ENCODE assay signal across 1 cellular context in the genomic region with DNA sequence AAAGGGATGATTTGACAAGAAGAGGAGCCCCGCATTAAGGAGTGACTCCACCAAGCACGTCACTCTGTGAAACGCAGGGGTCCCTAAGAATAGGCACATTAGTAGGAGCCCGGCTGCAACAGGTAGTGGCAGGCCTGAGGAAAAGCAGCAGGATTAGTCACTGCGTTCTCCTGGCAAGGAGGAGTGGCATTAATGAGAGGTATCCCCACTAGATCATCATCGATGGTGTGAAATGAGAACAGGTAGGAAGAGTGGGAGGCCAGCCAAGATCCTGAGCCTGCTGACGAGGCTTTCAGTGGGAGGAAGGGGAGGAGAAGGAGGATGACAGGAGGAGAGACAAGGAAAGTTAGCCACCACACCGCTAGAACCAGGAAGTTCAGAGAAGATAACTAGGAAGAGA.
TF ChIP-seq lines count a peak whose summit lies in the region.

No MANE protein-coding gene starts in this region.

TF ChIP-seq in HepG2, 621 proteins besides CTCF, POLR2A, EP300 and RAD21:
- TF ChIP-seq, protein P1, sequence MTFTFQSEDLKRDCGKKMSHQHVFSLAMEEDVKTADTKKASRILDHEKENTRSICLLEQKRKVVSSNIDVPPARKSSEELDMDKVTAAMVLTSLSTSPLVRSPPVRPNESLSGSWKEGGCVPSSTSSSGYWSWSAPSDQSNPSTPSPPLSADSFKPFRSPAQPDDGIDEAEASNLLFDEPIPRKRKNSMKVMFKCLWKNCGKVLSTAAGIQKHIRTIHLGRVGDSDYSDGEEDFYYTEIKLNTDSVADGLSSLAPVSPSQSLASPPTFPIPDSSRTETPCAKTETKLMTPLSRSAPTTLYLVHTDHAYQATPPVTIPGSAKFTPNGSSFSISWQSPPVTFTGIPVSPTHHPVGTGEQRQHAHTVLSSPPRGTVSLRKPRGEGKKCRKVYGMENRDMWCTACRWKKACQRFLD (CRISPR knock-in tag; IDR thresholded peaks at IDR 0.05; ENCODE audit: borderline replicate concordance): no peak
- TF ChIP-seq GABPB1 (CRISPR knock-in tag; IDR thresholded peaks at IDR 0.05) (no peak), CREB1 (IDR thresholded peaks at IDR 0.05) (0 out of 2 replicates have a peak, but pooled peaks have one; percentile 24), CREB1 (CRISPR knock-in tag; IDR thresholded peaks at IDR 0.05) (no peak), ZNF878 (CRISPR knock-in tag; IDR thresholded peaks at IDR 0.05) (no peak), ZNF776 (CRISPR knock-in tag; IDR thresholded peaks at IDR 0.05) (no peak)
- TF ChIP-seq, protein P2, sequence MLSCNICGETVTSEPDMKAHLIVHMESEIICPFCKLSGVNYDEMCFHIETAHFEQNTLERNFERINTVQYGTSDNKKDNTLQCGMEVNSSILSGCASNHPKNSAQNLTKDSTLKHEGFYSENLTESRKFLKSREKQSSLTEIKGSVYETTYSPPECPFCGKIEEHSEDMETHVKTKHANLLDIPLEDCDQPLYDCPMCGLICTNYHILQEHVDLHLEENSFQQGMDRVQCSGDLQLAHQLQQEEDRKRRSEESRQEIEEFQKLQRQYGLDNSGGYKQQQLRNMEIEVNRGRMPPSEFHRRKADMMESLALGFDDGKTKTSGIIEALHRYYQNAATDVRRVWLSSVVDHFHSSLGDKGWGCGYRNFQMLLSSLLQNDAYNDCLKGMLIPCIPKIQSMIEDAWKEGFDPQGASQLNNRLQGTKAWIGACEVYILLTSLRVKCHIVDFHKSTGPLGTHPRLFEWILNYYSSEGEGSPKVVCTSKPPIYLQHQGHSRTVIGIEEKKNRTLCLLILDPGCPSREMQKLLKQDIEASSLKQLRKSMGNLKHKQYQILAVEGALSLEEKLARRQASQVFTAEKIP (CRISPR knock-in tag; IDR thresholded peaks at IDR 0.05; ENCODE audit: borderline replicate concordance): no peak
- TF ChIP-seq, protein P3, sequence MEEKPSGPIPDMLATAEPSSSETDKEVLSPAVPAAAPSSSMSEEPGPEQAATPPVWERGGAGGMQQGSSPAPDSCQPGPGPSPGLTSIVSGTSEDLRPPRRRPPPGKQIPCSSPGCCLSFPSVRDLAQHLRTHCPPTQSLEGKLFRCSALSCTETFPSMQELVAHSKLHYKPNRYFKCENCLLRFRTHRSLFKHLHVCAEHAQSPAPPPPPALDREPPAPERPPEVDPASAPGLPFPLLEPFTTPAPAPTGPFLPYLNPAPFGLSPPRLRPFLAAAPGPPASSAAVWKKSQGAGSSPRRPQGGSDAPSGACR (CRISPR knock-in tag; IDR thresholded peaks at IDR 0.05): no peak
